1 cellular context compared by ENCODE assay signal in the genomic region with DNA sequence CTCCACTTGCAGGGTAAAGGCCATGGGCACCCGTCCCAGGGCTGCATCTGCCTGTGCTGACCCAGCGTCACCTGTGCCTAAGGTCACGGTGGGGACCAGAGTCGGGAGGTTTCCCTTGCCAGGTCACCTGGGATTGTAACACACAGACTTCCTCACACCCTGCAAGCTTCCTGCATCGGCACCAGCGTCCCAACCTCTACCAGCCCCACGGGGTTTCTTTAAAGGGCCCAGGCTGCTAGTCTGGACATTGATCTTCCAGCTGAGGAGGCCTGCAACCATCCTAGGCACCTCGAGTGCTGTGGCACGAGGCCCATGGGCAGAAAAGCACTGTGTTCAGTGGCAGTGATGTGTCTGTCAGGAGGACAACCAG.
TF ChIP-seq lines count a peak whose summit lies in the region.

No MANE protein-coding gene starts in this region.

TF ChIP-seq in HepG2, 621 proteins besides CTCF, POLR2A, EP300 and RAD21:
- TF ChIP-seq ZNF468 (CRISPR knock-in tag; IDR thresholded peaks at IDR 0.05) (0 out of 2 replicates have a peak, but pooled peaks have one; percentile 73), KAT8 (CRISPR knock-in tag; IDR thresholded peaks at IDR 0.05) (no peak), NFE2 (CRISPR knock-in tag; IDR thresholded peaks at IDR 0.05) (no peak), SRSF1 (optimal IDR thresholded peaks at IDR 0.05; ENCODE audit: low read depth, low read length) (peak; percentile 14), MTA1 (CRISPR knock-in tag; IDR thresholded peaks at IDR 0.05; ENCODE audit: borderline replicate concordance) (0 out of 2 replicates have a peak, but pooled peaks have one; percentile 5), ZNF572 (CRISPR knock-in tag; IDR thresholded peaks at IDR 0.05) (no peak), SIX4 (CRISPR knock-in tag; IDR thresholded peaks at IDR 0.05) (no peak)
- TF ChIP-seq, protein P1, sequence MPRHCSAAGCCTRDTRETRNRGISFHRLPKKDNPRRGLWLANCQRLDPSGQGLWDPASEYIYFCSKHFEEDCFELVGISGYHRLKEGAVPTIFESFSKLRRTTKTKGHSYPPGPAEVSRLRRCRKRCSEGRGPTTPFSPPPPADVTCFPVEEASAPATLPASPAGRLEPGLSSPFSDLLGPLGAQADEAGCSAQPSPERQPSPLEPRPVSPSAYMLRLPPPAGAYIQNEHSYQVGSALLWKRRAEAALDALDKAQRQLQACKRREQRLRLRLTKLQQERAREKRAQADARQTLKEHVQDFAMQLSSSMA (CRISPR knock-in tag; IDR thresholded peaks at IDR 0.05) = 0 out of 2 replicates have a peak, but pooled peaks have one; percentile 11
- TF ChIP-seq, protein P2, sequence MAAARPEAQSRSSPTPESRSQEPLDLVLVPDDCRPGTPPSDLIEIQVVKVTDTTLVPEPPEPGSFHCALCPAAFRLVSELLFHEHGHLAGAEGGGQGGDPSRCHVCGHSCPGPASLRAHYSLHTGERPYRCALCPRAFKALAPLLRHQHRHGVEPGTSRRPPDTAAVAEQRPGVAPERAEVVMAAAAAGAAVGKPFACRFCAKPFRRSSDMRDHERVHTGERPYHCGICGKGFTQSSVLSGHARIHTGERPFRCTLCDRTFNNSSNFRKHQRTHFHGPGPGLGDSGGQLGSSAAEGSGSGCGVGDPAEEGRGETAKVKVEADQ (CRISPR knock-in tag; IDR thresholded peaks at IDR 0.05; ENCODE audit: borderline replicate concordance) = no peak
- TF ChIP-seq, protein P3, sequence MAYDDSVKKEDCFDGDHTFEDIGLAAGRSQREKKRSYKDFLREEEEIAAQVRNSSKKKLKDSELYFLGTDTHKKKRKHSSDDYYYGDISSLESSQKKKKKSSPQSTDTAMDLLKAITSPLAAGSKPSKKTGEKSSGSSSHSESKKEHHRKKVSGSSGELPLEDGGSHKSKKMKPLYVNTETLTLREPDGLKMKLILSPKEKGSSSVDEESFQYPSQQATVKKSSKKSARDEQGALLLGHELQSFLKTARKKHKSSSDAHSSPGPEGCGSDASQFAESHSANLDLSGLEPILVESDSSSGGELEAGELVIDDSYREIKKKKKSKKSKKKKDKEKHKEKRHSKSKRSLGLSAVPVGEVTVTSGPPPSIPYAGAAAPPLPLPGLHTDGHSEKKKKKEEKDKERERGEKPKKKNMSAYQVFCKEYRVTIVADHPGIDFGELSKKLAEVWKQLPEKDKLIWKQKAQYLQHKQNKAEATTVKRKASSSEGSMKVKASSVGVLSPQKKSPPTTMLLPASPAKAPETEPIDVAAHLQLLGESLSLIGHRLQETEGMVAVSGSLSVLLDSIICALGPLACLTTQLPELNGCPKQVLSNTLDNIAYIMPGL (CRISPR knock-in tag; IDR thresholded peaks at IDR 0.05; ENCODE audit: borderline replicate concordance in 1 of 2, low read depth in 1 of 2) = no peak
TF ChIP-seq in HepG2: peak in this region for 4.
